17 cellular contexts compared by ENCODE assay signal in the genomic region with DNA sequence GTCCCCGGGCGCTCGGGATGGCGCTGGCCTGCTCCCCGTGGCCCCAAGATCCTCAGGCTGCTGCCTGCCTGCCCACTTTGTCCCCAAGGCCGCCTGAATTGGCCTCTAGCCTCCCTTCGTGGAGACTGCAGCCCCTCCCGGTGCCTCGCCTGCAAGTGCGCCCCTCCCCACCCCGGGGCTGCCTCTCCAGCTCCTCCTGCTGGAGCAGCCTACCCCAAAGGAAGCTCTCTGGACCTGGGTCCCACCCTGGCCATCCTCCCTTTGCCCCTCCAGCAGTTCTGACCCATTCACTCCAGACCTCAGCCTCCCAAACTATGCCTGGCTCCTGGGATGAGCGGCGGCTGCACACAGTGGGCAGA. TPM values are rescaled to one million over a fixed set of nuclear protein-coding genes. Genes with fewer than 3 reads are reported as not detected.
DNase-seq lines count a peak whose midpoint lies in the region; ATAC-seq and TF ChIP-seq lines count a peak whose summit lies in the region.
"Had no signal": no experiment of that assay in that cellular context is flagged by ENCODE, and none has a peak within 500 bp of the region (broad histone marks: within the 10 kb centered on the region; RNA-seq: fewer than 3 reads in every experiment).

No MANE protein-coding gene starts in this region.

- no peak for TF ChIP-seq CTCF in HEK293 (tag by site-specific recombination; IDR thresholded peaks at IDR 0.05)
- TF ChIP-seq CTCF in WTC11 (IDR thresholded peaks at IDR 0.05): no peak

- 0 out of 2 replicates have a peak, but pooled peaks cover 2% of the 10 kb centered on the region for H3K9me3 Mint-ChIP-seq in WTC11
- H3K9me3 Mint-ChIP-seq: CD8-positive, alpha-beta T cell; natural killer cell treated with Interleukin-12 subunit alpha and Interleukin-12 subunit beta and Interleukin-15 and Interleukin-18, amount 100 ng/mL, for 72 hours had no signal

- H3K36me3 Mint-ChIP-seq in WTC11: no peaks in the 10 kb centered on the region
- H3K36me3 Mint-ChIP-seq: CD8-positive, alpha-beta T cell; natural killer cell treated with Interleukin-12 subunit alpha and Interleukin-12 subunit beta and Interleukin-15 and Interleukin-18, amount 100 ng/mL, for 72 hours had no signal

- peak; percentile 26 for DNase-seq in NCI-H146 (lab: John Stamatoyannopoulos, UW)
- no peak for DNase-seq in NCI-H146 treated with DMSO at 0.1 percent for 48 hours (lab: John Stamatoyannopoulos, UW; ENCODE audit: unreplicated experiment)
- peak; percentile 41 for DNase-seq in WTC11 (ENCODE audit: low spot score)
- no peak for DNase-seq in mesendoderm
- DNase-seq in activated CD4-positive, alpha-beta T cell treated with anti-CD3 and anti-CD28 coated beads, Interleukin-2, amount 50 U/mL, for 1 hour: no peak
- DNase-seq: CD8-positive, alpha-beta T cell; GF-D8; NCI-H1105 treated with DMSO at 0.1 percent for 48 hours; NCI-H345; PC-9; SW 1271 had no signal

- no peak overlapping the region for H3K4ac ChIP-seq in mesendoderm (ENCODE audit: low read depth, low read length)

- no peak overlapping the region for H3K9ac ChIP-seq in mesendoderm (ENCODE audit: low read length)

- H3K27ac ChIP-seq in HEK293 (ENCODE audit: extremely low read depth, low read depth, low read length): no peak overlapping the region
- H3K27ac ChIP-seq in mesendoderm (ENCODE audit: low read depth, low read length): no peak overlapping the region
- H3K27ac ChIP-seq: PC-9 had no signal

- H4K5ac ChIP-seq in mesendoderm (ENCODE audit: low read length): no peak overlapping the region

- no peaks in the 10 kb centered on the region for H3K4me1 ChIP-seq in HEK293 (ENCODE audit: control insufficient read depth, insufficient read depth, low read length)
- H3K4me1 ChIP-seq in mesendoderm (ENCODE audit: control insufficient read depth, low read depth, low read length): no peaks in the 10 kb centered on the region

- no peak overlapping the region for H3K18ac ChIP-seq in mesendoderm (ENCODE audit: low read length)

- H3K27me3 ChIP-seq in mesendoderm (ENCODE audit: insufficient read depth, low read length, poor library complexity): no peaks in the 10 kb centered on the region

- no peak overlapping the region for H2BK120ac ChIP-seq in mesendoderm (ENCODE audit: low read depth, low read length)

- no peak overlapping the region for H4K8ac ChIP-seq in mesendoderm (ENCODE audit: low read depth, low read length)

- no peaks in the 10 kb centered on the region for H3K36me3 ChIP-seq in HEK293 (ENCODE audit: control insufficient read depth in 2 of 2, insufficient read depth in 1 of 2, low read length in 2 of 2)
- H3K36me3 ChIP-seq in mesendoderm (ENCODE audit: control insufficient read depth, insufficient read depth, low read length): no peaks in the 10 kb centered on the region

- no peak overlapping the region for H2BK5ac ChIP-seq in mesendoderm (ENCODE audit: low read length)

- H3K4me2 ChIP-seq in mesendoderm (ENCODE audit: low read length): no peak overlapping the region

- H3K4me3 ChIP-seq in HEK293 (ENCODE audit: low read depth, low read length) (no peak overlapping the region), mesendoderm (ENCODE audit: low read length) (no peak overlapping the region)

- H3K27ac Mint-ChIP-seq in WTC11: no peak overlapping the region
- H3K27ac Mint-ChIP-seq: CD8-positive, alpha-beta T cell; natural killer cell treated with Interleukin-12 subunit alpha and Interleukin-12 subunit beta and Interleukin-15 and Interleukin-18, amount 100 ng/mL, for 72 hours had no signal

- no peak overlapping the region for H2BK15ac ChIP-seq in mesendoderm (replicated peaks; ENCODE audit: low read depth)

- H2AK5ac ChIP-seq in mesendoderm (ENCODE audit: low read length): no peak overlapping the region

- H3K4me1 Mint-ChIP-seq in WTC11: peaks cover 21% of the 10 kb centered on the region

- peak overlapping the region; percentile 25 for H3K56ac ChIP-seq in mesendoderm (ENCODE audit: low read length)

- H3K9me3 ChIP-seq in HEK293 (ENCODE audit: control insufficient read depth, insufficient read depth, low read depth, low read length): no peaks in the 10 kb centered on the region

- WGBS in mesendoderm (ENCODE audit: extremely low coverage, insufficient coverage, low lambda C conversion rate): no CpG with 5 or more reads among the region's 13 CpGs

- H3K79me2 ChIP-seq in mesendoderm (ENCODE audit: control insufficient read depth, insufficient read depth, low read length): no peaks in the 10 kb centered on the region

- peak; percentile 52 for ATAC-seq in WTC11
- ATAC-seq in GM21786 (IDR thresholded peaks at IDR 0.05; ENCODE audit: unreplicated experiment): no peak
- ATAC-seq in GM21619 (IDR thresholded peaks at IDR 0.05; ENCODE audit: unreplicated experiment): no peak
- ATAC-seq: CD8-positive, alpha-beta T cell; natural killer cell treated with Interleukin-12 subunit alpha and Interleukin-12 subunit beta and Interleukin-15 and Interleukin-18, amount 100 ng/mL, for 72 hours had no signal

- CTCF ChIA-PET in HEK293 (lab: Yijun Ruan, JAX): interaction anchor here (0.5 to 0.8 kb wide), 2 partner anchors 18 to 45 kb away, joined by 3 to 5 read pairs; no protein-coding TSS in a partner anchor
- CTCF ChIA-PET in WTC11 (lab: Charles Lee): interaction anchor here (0.6 to 2.9 kb wide), 20 partner anchors 8 to 535 kb away, joined by 3 to 15 read pairs (median 4); a partner anchor contains a TSS

- no peaks in the 10 kb centered on the region for H3K27me3 Mint-ChIP-seq in WTC11 (ENCODE audit: low read depth)
- H3K27me3 Mint-ChIP-seq: natural killer cell treated with Interleukin-12 subunit alpha and Interleukin-12 subunit beta and Interleukin-15 and Interleukin-18, amount 100 ng/mL, for 72 hours had no signal

- no peaks in the 10 kb centered on the region for H3K79me1 ChIP-seq in mesendoderm (ENCODE audit: low read length)

- H3K4me3 Mint-ChIP-seq in WTC11: no peak overlapping the region
- H3K4me3 Mint-ChIP-seq: CD8-positive, alpha-beta T cell; natural killer cell treated with Interleukin-12 subunit alpha and Interleukin-12 subunit beta and Interleukin-15 and Interleukin-18, amount 100 ng/mL, for 72 hours had no signal

- H3K23ac ChIP-seq in mesendoderm (ENCODE audit: low read length): no peak overlapping the region

- POLR2A ChIA-PET in HEK293 (lab: Yijun Ruan, JAX) (no interaction called here), WTC11 (lab: Charles Lee) (no interaction called here)

TF ChIP-seq in HEK293, 187 proteins besides CTCF, POLR2A, EP300 and RAD21 (continues in another document):
- TF ChIP-seq KLF8 (tag by site-specific recombination; IDR thresholded peaks at IDR 0.05) (no peak), ZXDB (tag by site-specific recombination; IDR thresholded peaks at IDR 0.05) (no peak), ZNF785 (tag by site-specific recombination; IDR thresholded peaks at IDR 0.05) (no peak), ZIC2 (tag by site-specific recombination; IDR thresholded peaks at IDR 0.05) (0 out of 2 replicates have a peak, but pooled peaks have one; percentile 6), ZNF433 (tag by site-specific recombination; IDR thresholded peaks at IDR 0.05; ENCODE audit: low read depth) (no peak), ZNF621 (tag by site-specific recombination; IDR thresholded peaks at IDR 0.05) (no peak), ZNF266 (tag by site-specific recombination; IDR thresholded peaks at IDR 0.05; ENCODE audit: low read depth) (no peak), ZNF571 (tag by site-specific recombination; IDR thresholded peaks at IDR 0.05) (no peak), ZBTB21 (tag by site-specific recombination; IDR thresholded peaks at IDR 0.05) (no peak)
- TF ChIP-seq, protein P1, sequence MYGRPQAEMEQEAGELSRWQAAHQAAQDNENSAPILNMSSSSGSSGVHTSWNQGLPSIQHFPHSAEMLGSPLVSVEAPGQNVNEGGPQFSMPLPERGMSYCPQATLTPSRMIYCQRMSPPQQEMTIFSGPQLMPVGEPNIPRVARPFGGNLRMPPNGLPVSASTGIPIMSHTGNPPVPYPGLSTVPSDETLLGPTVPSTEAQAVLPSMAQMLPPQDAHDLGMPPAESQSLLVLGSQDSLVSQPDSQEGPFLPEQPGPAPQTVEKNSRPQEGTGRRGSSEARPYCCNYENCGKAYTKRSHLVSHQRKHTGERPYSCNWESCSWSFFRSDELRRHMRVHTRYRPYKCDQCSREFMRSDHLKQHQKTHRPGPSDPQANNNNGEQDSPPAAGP (tag by site-specific recombination; IDR thresholded peaks at IDR 0.05): 0 out of 2 replicates have a peak, but pooled peaks have one; percentile 26

TF ChIP-seq in WTC11, 78 proteins besides CTCF, POLR2A, EP300 and RAD21 (continues in another document):
- no peak for TF ChIP-seq RORB (CRISPR knock-in tag; IDR thresholded peaks at IDR 0.05)
- no peak for TF ChIP-seq CREM (CRISPR knock-in tag; IDR thresholded peaks at IDR 0.05)
- TF ChIP-seq, protein P2, sequence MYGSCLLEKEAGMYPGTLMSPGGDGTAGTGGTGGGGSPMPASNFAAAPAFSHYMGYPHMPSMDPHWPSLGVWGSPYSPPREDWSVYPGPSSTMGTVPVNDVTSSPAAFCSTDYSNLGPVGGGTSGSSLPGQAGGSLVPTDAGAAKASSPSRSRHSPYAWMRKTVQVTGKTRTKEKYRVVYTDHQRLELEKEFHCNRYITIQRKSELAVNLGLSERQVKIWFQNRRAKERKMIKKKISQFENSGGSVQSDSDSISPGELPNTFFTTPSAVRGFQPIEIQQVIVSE (CRISPR knock-in tag; IDR thresholded peaks at IDR 0.05; ENCODE audit: borderline replicate concordance): no peak
- no peak for TF ChIP-seq NR1H2 (CRISPR knock-in tag; IDR thresholded peaks at IDR 0.05)
- TF ChIP-seq ZNF219 (CRISPR knock-in tag; IDR thresholded peaks at IDR 0.05; ENCODE audit: borderline replicate concordance): no peak
- TF ChIP-seq SOX15 (CRISPR knock-in tag; IDR thresholded peaks at IDR 0.05): no peak
- no peak for TF ChIP-seq MXD4 (CRISPR knock-in tag; IDR thresholded peaks at IDR 0.05; ENCODE audit: borderline replicate concordance)
- no peak for TF ChIP-seq ZNF263 (CRISPR knock-in tag; IDR thresholded peaks at IDR 0.05; ENCODE audit: low read depth)

RNA-seq across cellular contexts. Expression of a gene that starts 6.2 kb away (rescaled TPM):
- 1.1 to 1.4 TPM (median 1.1 TPM) in 3 replicates for total RNA-seq in WTC11 (2021)
- polyA plus RNA-seq in mesendoderm (2013, experiment 1 of 2): 0.46 TPM
- polyA plus RNA-seq in mesendoderm (2013, experiment 2 of 2): 0.50 TPM
- total RNA-seq: A172; CD8-positive, alpha-beta T cell had no signal

RNA-seq across cellular contexts. Expression of a gene that starts 32.1 kb away (rescaled TPM):
- total RNA-seq in WTC11 (2021): 0.07 TPM in 1 of 3 replicates, not detected in the others
- polyA plus RNA-seq in mesendoderm (2013, experiment 1 of 2): 0.03 TPM
- polyA plus RNA-seq in mesendoderm (2013, experiment 2 of 2): not detected
- total RNA-seq: CD8-positive, alpha-beta T cell; natural killer cell treated with Interleukin-12 subunit alpha and Interleukin-12 subunit beta and Interleukin-15 and Interleukin-18, amount 100 ng/mL, for 72 hours; temporal lobe had no signal

RNA-seq across cellular contexts. Expression of a gene that starts 45.5 kb away (rescaled TPM):
- 68.4 to 70.2 TPM (median 69.6 TPM) in 3 replicates for total RNA-seq in WTC11 (2021)
- polyA plus RNA-seq in mesendoderm (2013, experiment 1 of 2): 35.0 TPM
- 35.4 TPM for polyA plus RNA-seq in mesendoderm (2013, experiment 2 of 2)

RNA-seq across cellular contexts. Expression of a gene that starts 52.5 kb away (rescaled TPM):
- 4.5 to 6.3 TPM (median 6.0 TPM) in 3 replicates for total RNA-seq in WTC11 (2021)
- 0.39 TPM for polyA plus RNA-seq in mesendoderm (2013, experiment 1 of 2)
- polyA plus RNA-seq in mesendoderm (2013, experiment 2 of 2): 0.41 TPM
- total RNA-seq: CD8-positive, alpha-beta T cell had no signal

Comparison
In these comparisons a context has a peak if more than half of its experiments do, and no peak if none do; other contexts are left out.
1. DNase-seq: peak in NCI-H146 (single experiment) and WTC11 (single experiment); none in NCI-H146 treated with DMSO at 0.1 percent for 48 hours (single experiment), mesendoderm (single experiment) and activated CD4-positive, alpha-beta T cell treated with anti-CD3 and anti-CD28 coated beads, Interleukin-2, amount 50 U/mL, for 1 hour (single experiment).